1 cellular context compared by ENCODE assay signal in genomic region chr5:89065919-89066318, GRCh38.
TF ChIP-seq lines count a peak whose summit lies in the region.

No MANE protein-coding gene starts in this region.

TF ChIP-seq in GM12878, 131 proteins besides CTCF, POLR2A, EP300 and RAD21 (continued from another document and continues in another):
- TF ChIP-seq SREBF2 (IDR thresholded peaks at IDR 0.05; ENCODE audit: low read length) (no peak), MEF2A (IDR thresholded peaks at IDR 0.05; ENCODE audit: insufficient read depth, low read depth, low read length) (peak; percentile 74), MLLT1 (IDR thresholded peaks at IDR 0.05) (no peak), RAD51 (IDR thresholded peaks at IDR 0.05) (no peak), MEF2B (IDR thresholded peaks at IDR 0.05; ENCODE audit: partially characterized antibody, poor library complexity, severe bottlenecking) (peak; percentile 38), TARDBP (IDR thresholded peaks at IDR 0.05; ENCODE audit: borderline replicate concordance) (no peak), BHLHE40 (IDR thresholded peaks at IDR 0.05; ENCODE audit: borderline replicate concordance in 1 of 2, low read depth in 2 of 2, low read length in 1 of 2) (peak in 1 of 2 experiments; percentile 27; a peak in 1 of 4 replicates), GATAD2B (conservative IDR thresholded peaks at IDR 0.05; ENCODE audit: low read depth) (no peak), DPF2 (IDR thresholded peaks at IDR 0.05) (peak; percentile 60; the same call in 1 of the 2 replicates), KLF5 (IDR thresholded peaks at IDR 0.05; ENCODE audit: partially characterized antibody) (no peak), NBN (IDR thresholded peaks at IDR 0.05) (0 out of 2 replicates have a peak, but pooled peaks have one; percentile 29), ATF7 (IDR thresholded peaks at IDR 0.05; ENCODE audit: low read depth) (peak; percentile 43), MYB (IDR thresholded peaks at IDR 0.05; ENCODE audit: borderline replicate concordance, low read depth, low read length) (no peak), STAT1 (conservative IDR thresholded peaks at IDR 0.05) (no peak), SIN3A (IDR thresholded peaks at IDR 0.05; ENCODE audit: low read depth, low read length) (no peak), FOS (IDR thresholded peaks at IDR 0.05; ENCODE audit: borderline replicate concordance, extremely low read depth, insufficient read length) (no peak), FOXK2 (IDR thresholded peaks at IDR 0.05) (no peak), NR2F1 (conservative IDR thresholded peaks at IDR 0.05) (no peak), WRNIP1 (IDR thresholded peaks at IDR 0.05; ENCODE audit: borderline replicate concordance, low read depth, low read length) (no peak), LARP7 (IDR thresholded peaks at IDR 0.05) (no peak), ETV6 (conservative IDR thresholded peaks at IDR 0.05 in 1 of 2, IDR thresholded peaks at IDR 0.05 in 1 of 2; ENCODE audit: borderline replicate concordance in 1 of 2, low read depth in 1 of 2) (peak in 1 of 2 experiments; percentile 58; a peak in 1 of 4 replicates), EGR1 (IDR thresholded peaks at IDR 0.05; ENCODE audit: borderline replicate concordance in 1 of 2, low read depth in 2 of 2, low read length in 2 of 2) (no peak), NFYA (IDR thresholded peaks at IDR 0.05; ENCODE audit: borderline replicate concordance, low read depth, low read length) (no peak), ZNF217 (IDR thresholded peaks at IDR 0.05) (no peak), ZNF384 (IDR thresholded peaks at IDR 0.05; ENCODE audit: borderline replicate concordance, low read depth, low read length) (no peak), USF1 (IDR thresholded peaks at IDR 0.05; ENCODE audit: borderline replicate concordance, extremely low read length, insufficient read depth, low read depth, low read length) (no peak), CHD1 (IDR thresholded peaks at IDR 0.05; ENCODE audit: low read depth, low read length) (no peak), ESRRA (IDR thresholded peaks at IDR 0.05; ENCODE audit: low read length) (no peak), PML (IDR thresholded peaks at IDR 0.05; ENCODE audit: low read length) (0 out of 2 replicates have a peak, but pooled peaks have one; percentile 29), POLR2AphosphoS2 (IDR thresholded peaks at IDR 0.05; ENCODE audit: low read depth, low read length) (no peak), IKZF2 (IDR thresholded peaks at IDR 0.05) (peak; percentile 74 to 77), SMC3 (IDR thresholded peaks at IDR 0.05; ENCODE audit: borderline replicate concordance, low read length) (no peak), RCOR1 (conservative IDR thresholded peaks at IDR 0.05; ENCODE audit: low read depth, low read length) (no peak), PAX5 (IDR thresholded peaks at IDR 0.05; ENCODE audit: borderline replicate concordance, low read depth, low read length) (peak; percentile 47; the same call in 1 of the 2 replicates), SMAD1 (IDR thresholded peaks at IDR 0.05; ENCODE audit: low read depth, partially characterized antibody) (no peak), SMARCA5 (IDR thresholded peaks at IDR 0.05) (no peak), PAX8 (IDR thresholded peaks at IDR 0.05) (no peak), ZBED1 (IDR thresholded peaks at IDR 0.05; ENCODE audit: borderline replicate concordance) (peak; percentile 60; the same call in 1 of the 2 replicates), BCL11A (IDR thresholded peaks at IDR 0.05; ENCODE audit: low read depth, low read length) (peak; percentile 72), NFIC (IDR thresholded peaks at IDR 0.05; ENCODE audit: low read depth, low read length) (peak; percentile 91), SUPT20H (IDR thresholded peaks at IDR 0.05; ENCODE audit: borderline replicate concordance, control insufficient read depth, low read depth, low read length) (no peak), SMAD5 (IDR thresholded peaks at IDR 0.05; ENCODE audit: low read depth) (no peak), ZNF622 (IDR thresholded peaks at IDR 0.05) (no peak), CREB1 (IDR thresholded peaks at IDR 0.05; ENCODE audit: low read depth) (peak; percentile 79), ZNF24 (IDR thresholded peaks at IDR 0.05) (no peak), HDAC2 (IDR thresholded peaks at IDR 0.05) (no peak), ZNF687 (IDR thresholded peaks at IDR 0.05) (peak; percentile 43; the same call in 1 of the 2 replicates), NFXL1 (IDR thresholded peaks at IDR 0.05; ENCODE audit: borderline replicate concordance) (no peak), SREBF1 (IDR thresholded peaks at IDR 0.05; ENCODE audit: low read length) (no peak), RELB (IDR thresholded peaks at IDR 0.05; ENCODE audit: low read depth) (peak; percentile 28; the same call in 1 of the 2 replicates), CHD4 (IDR thresholded peaks at IDR 0.05) (no peak), SRF (IDR thresholded peaks at IDR 0.05; ENCODE audit: low read depth in 2 of 2, low read length in 2 of 2) (no peak), USF2 (IDR thresholded peaks at IDR 0.05; ENCODE audit: borderline replicate concordance, low read depth, low read length) (no peak), SKIL (IDR thresholded peaks at IDR 0.05; ENCODE audit: low read depth, poor library complexity, severe bottlenecking) (peak; percentile 86), TCF12 (IDR thresholded peaks at IDR 0.05; ENCODE audit: low read depth, low read length) (no peak), EED (IDR thresholded peaks at IDR 0.05; ENCODE audit: low read depth) (peak; percentile 81), BACH1 (IDR thresholded peaks at IDR 0.05; ENCODE audit: borderline replicate concordance) (peak; percentile 43; the same call in 1 of the 2 replicates), ZBTB40 (IDR thresholded peaks at IDR 0.05; ENCODE audit: borderline replicate concordance) (no peak)
